ENCODE assay signal across 8 cellular contexts in the genomic region with DNA sequence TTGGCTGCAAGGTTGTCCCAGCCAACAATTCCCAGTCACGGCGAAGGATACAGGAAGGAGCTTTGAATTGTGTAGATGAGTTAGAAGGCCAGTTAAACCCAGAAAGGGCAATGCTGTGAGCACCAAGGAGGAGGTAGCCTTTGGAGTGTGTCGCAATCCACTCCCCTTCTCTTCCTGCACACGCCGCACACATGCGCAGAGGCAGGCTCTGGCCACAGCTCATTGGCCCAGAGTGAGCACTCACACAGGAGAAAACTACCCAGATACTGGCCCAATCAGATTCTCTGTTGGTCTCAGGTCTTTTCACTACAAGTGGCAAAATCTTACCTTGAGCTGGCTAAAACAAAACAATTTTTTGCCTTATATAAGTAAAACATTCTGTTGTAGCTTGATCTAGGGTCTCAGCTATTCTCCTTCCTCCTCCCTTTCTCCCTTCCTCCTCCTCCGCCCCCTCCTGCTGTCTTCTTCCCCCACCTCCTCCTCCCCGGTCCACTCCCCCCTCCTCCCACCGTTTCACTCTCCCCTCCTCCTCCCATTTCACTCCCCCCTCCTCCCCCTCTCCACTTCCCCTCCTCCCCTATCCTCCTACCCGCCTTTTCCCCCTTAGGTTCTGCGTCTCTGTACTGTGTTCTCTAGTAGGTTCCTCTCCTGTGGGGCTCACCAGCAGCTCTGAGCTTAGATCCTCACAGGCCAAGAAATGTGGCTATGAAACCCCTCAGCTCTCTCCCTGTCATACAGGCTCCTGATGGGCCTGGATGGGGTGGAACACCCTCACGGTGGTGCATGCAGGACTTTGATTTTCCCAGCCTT.
DNase-seq lines count a peak whose midpoint lies in the region; ATAC-seq, FAIRE-seq and TF ChIP-seq lines count a peak whose summit lies in the region.

No MANE protein-coding gene starts in this region.

- H3K18ac ChIP-seq in mesenchymal stem cell (ENCODE audit: low read depth in 1 of 2, low read length in 2 of 2) = no peak overlapping the region

- no peak overlapping the region for H3K14ac ChIP-seq in mesenchymal stem cell (ENCODE audit: low read length in 2 of 2)

- no peak overlapping the region for H3K23ac ChIP-seq in mesenchymal stem cell (ENCODE audit: low read length in 2 of 2)

- no peak overlapping the region for H3K4ac ChIP-seq in mesenchymal stem cell (ENCODE audit: low read depth in 1 of 2, low read length in 2 of 2)

- H3K36me3 ChIP-seq in HAP-1 (replicated peaks) (no peaks in the 10 kb centered on the region), A673 (ENCODE audit: insufficient read depth, low read length, poor library complexity, severe bottlenecking) (no peaks in the 10 kb centered on the region), mesenchymal stem cell (ENCODE audit: control insufficient read depth in 1 of 2, insufficient read depth in 2 of 2, low read depth in 1 of 2, low read length in 2 of 2) (no peaks in the 10 kb centered on the region)

- POLR2A ChIA-PET in A673 (lab: Charles Lee; ENCODE audit: low non-redundant PET) = no interaction called here

- H2BK15ac ChIP-seq in mesenchymal stem cell (ENCODE audit: low read depth, poor library complexity, severe bottlenecking) = no peak overlapping the region

- H3K79me1 ChIP-seq in mesenchymal stem cell (replicated peaks; ENCODE audit: low read length, poor library complexity, severe bottlenecking) = no peaks in the 10 kb centered on the region

- no peak overlapping the region for H2AFZ ChIP-seq in mesenchymal stem cell (ENCODE audit: low read depth, low read length)

- no peak for TF ChIP-seq CTCF in A673 (conservative IDR thresholded peaks at IDR 0.05; ENCODE audit: low read depth, low read length)

- in situ Hi-C loops in HAP-1 (cut with MboI; ENCODE audit: low sequenced_read_pairs) = no loop called here

- H3K4me3 ChIP-seq in HAP-1 = no peak overlapping the region
- H3K4me3 ChIP-seq in A673 (ENCODE audit: low read depth, low read length, poor library complexity, severe bottlenecking) = no peak overlapping the region
- no peak overlapping the region for H3K4me3 ChIP-seq in mesenchymal stem cell (ENCODE audit: insufficient read depth in 1 of 2, low read depth in 1 of 2, low read length in 2 of 2)

- H2BK5ac ChIP-seq in mesenchymal stem cell (ENCODE audit: low read depth, low read length, poor library complexity, severe bottlenecking) = no peak overlapping the region

- H2BK12ac ChIP-seq in mesenchymal stem cell (ENCODE audit: low read length in 2 of 2) = no peak overlapping the region

- no TSS peak for BruUV-seq in A673 (replicated peaks; lab: Mats Ljungman, UMichigan)

- no peak overlapping the region for H3K4me2 ChIP-seq in mesenchymal stem cell (ENCODE audit: low read length, poor library complexity, severe bottlenecking)

- no peak overlapping the region for H2BK120ac ChIP-seq in mesenchymal stem cell (ENCODE audit: low read depth, low read length)

- H4K8ac ChIP-seq in mesenchymal stem cell (ENCODE audit: low read length) = no peak overlapping the region

- H3K4me1 Mint-ChIP-seq in activated T-cell treated with anti-CD3 and anti-CD28 coated beads, Interleukin-2, amount 50 U/mL, for 72 hours (ENCODE audit: low read depth) = peaks cover 49% of the 10 kb centered on the region
- peaks cover 17 to 32% of the 10 kb centered on the region in 2 donors for H3K4me1 Mint-ChIP-seq in natural killer cell treated with Interleukin-12 subunit alpha and Interleukin-12 subunit beta and Interleukin-15 and Interleukin-18, amount 100 ng/mL, for 72 hours (ENCODE audit: low read depth in 2 of 2)

- H3K9me3 ChIP-seq in HAP-1 (no peaks in the 10 kb centered on the region), A673 (ENCODE audit: low read depth, low read length, poor library complexity, severe bottlenecking) (no peaks in the 10 kb centered on the region), mesenchymal stem cell (ENCODE audit: control insufficient read depth, low read length) (peaks cover 6% of the 10 kb centered on the region)

- 70% methylated on average over 12 of the region's 12 CpGs for WGBS in mesenchymal stem cell

- H3K9me3 Mint-ChIP-seq in activated T-cell treated with anti-CD3 and anti-CD28 coated beads, Interleukin-2, amount 50 U/mL, for 72 hours = no peaks in the 10 kb centered on the region
- no peaks in the 10 kb centered on the region for H3K9me3 Mint-ChIP-seq in natural killer cell treated with Interleukin-12 subunit alpha and Interleukin-12 subunit beta and Interleukin-15 and Interleukin-18, amount 100 ng/mL, for 72 hours

- ATAC-seq in HG03354 (IDR thresholded peaks at IDR 0.05; ENCODE audit: poor library complexity, severe bottlenecking, unreplicated experiment) = peak; percentile 60
- ATAC-seq in activated T-cell treated with anti-CD3 and anti-CD28 coated beads, Interleukin-2, amount 50 U/mL, for 72 hours (replicated peaks in 1 of 2) = peak; percentile 80 to 85
- ATAC-seq in natural killer cell treated with Interleukin-12 subunit alpha and Interleukin-12 subunit beta and Interleukin-15 and Interleukin-18, amount 100 ng/mL, for 72 hours = peak; percentile 82 to 90

- CTCF ChIA-PET in A673 (lab: Charles Lee) = no interaction called here

- no peak overlapping the region for H3K27ac ChIP-seq in A673 (ENCODE audit: low read depth, low read length, poor library complexity, severe bottlenecking)
- H3K27ac ChIP-seq in mesenchymal stem cell (ENCODE audit: low read length, poor library complexity, severe bottlenecking) = no peak overlapping the region

- H3K4me1 ChIP-seq in HAP-1 (no peaks in the 10 kb centered on the region), A673 (ENCODE audit: insufficient read depth, low read length, poor library complexity, severe bottlenecking) (no peaks in the 10 kb centered on the region), mesenchymal stem cell (ENCODE audit: control insufficient read depth, insufficient read depth, low read depth, low read length) (peaks cover 6% of the 10 kb centered on the region)

- H3K27me3 Mint-ChIP-seq in activated T-cell treated with anti-CD3 and anti-CD28 coated beads, Interleukin-2, amount 50 U/mL, for 72 hours (ENCODE audit: low read depth) = no peaks in the 10 kb centered on the region
- no peaks in the 10 kb centered on the region for H3K27me3 Mint-ChIP-seq in natural killer cell treated with Interleukin-12 subunit alpha and Interleukin-12 subunit beta and Interleukin-15 and Interleukin-18, amount 100 ng/mL, for 72 hours

- no peaks in the 10 kb centered on the region for H3K27me3 ChIP-seq in HAP-1 (ENCODE audit: low read depth)
- H3K27me3 ChIP-seq in A673 (replicated peaks; ENCODE audit: insufficient read depth, low read depth, low read length, poor library complexity) = no peaks in the 10 kb centered on the region
- H3K27me3 ChIP-seq in mesenchymal stem cell (ENCODE audit: control insufficient read depth in 1 of 2, insufficient read depth in 1 of 2, low read length in 2 of 2) = no peaks in the 10 kb centered on the region

- DNase-seq in GM12891 (ENCODE audit: insufficient read length, low spot score) = peak; percentile 41
- peak; percentile 43 to 44 for DNase-seq in activated T-cell treated with anti-CD3 and anti-CD28 coated beads, Interleukin-2, amount 50 U/mL, for 72 hours
- DNase-seq in natural killer cell treated with Interleukin-12 subunit alpha and Interleukin-12 subunit beta and Interleukin-15 and Interleukin-18, amount 100 ng/mL, for 72 hours (ENCODE audit: low spot score) = peak; percentile 75
- no peak for DNase-seq in HAP-1 (ENCODE audit: low spot score in 2 of 2)
- no peak for DNase-seq in A673 (ENCODE audit: low spot score)
- DNase-seq in mesenchymal stem cell = no peak
- DNase-seq in DMS153 treated with DMSO at 0.1 percent for 48 hours (lab: John Stamatoyannopoulos, UW; ENCODE audit: unreplicated experiment) = no peak

- no peaks in the 10 kb centered on the region for H3K36me3 Mint-ChIP-seq in activated T-cell treated with anti-CD3 and anti-CD28 coated beads, Interleukin-2, amount 50 U/mL, for 72 hours (ENCODE audit: insufficient read depth in 2 of 2)
- no peaks in the 10 kb centered on the region for H3K36me3 Mint-ChIP-seq in natural killer cell treated with Interleukin-12 subunit alpha and Interleukin-12 subunit beta and Interleukin-15 and Interleukin-18, amount 100 ng/mL, for 72 hours

- H4K91ac ChIP-seq in mesenchymal stem cell (ENCODE audit: low read length) = no peak overlapping the region

- H3K4me3 Mint-ChIP-seq in activated T-cell treated with anti-CD3 and anti-CD28 coated beads, Interleukin-2, amount 50 U/mL, for 72 hours = peak overlapping the region; percentile 49 to 72
- peak overlapping the region; percentile 55 for H3K4me3 Mint-ChIP-seq in natural killer cell treated with Interleukin-12 subunit alpha and Interleukin-12 subunit beta and Interleukin-15 and Interleukin-18, amount 100 ng/mL, for 72 hours

- TF ChIP-seq POLR2A in GM12891 (IDR thresholded peaks at IDR 0.05; ENCODE audit: low read depth, low read length) = peak; percentile 36; the same call in 1 of the 2 replicates

- H3K27ac Mint-ChIP-seq in activated T-cell treated with anti-CD3 and anti-CD28 coated beads, Interleukin-2, amount 50 U/mL, for 72 hours = peak overlapping the region; percentile 47
- peak overlapping the region; percentile 75 to 85 for H3K27ac Mint-ChIP-seq in natural killer cell treated with Interleukin-12 subunit alpha and Interleukin-12 subunit beta and Interleukin-15 and Interleukin-18, amount 100 ng/mL, for 72 hours

- H2AK5ac ChIP-seq in mesenchymal stem cell (ENCODE audit: low read length, severe bottlenecking) = no peak overlapping the region

- intact Hi-C loops in A673 (cut with micrococcal nuclease; ENCODE audit: unreplicated experiment) = loop anchor here (5.0 kb wide), 1 partner anchor 1414 kb away; no protein-coding TSS in a partner anchor

- peak; percentile 96 for FAIRE-seq in GM12891 (lab: Jason Lieb, UNC)

- no peak overlapping the region for H3K9ac ChIP-seq in mesenchymal stem cell (ENCODE audit: low read length)

TF ChIP-seq in GM12891, 5 proteins besides CTCF, POLR2A, EP300 and RAD21:
- TF ChIP-seq TAF1 (IDR thresholded peaks at IDR 0.05; ENCODE audit: low read depth, low read length) (peak; percentile 41; the same call in 1 of the 2 replicates), POLR2AphosphoS5 (IDR thresholded peaks at IDR 0.05; ENCODE audit: low read depth, low read length) (no peak)

Comparison
In these comparisons a context has a peak if more than half of its experiments do, and no peak if none do; other contexts are left out.
1. DNase-seq: peak in GM12891 (single experiment), activated T-cell treated with anti-CD3 and anti-CD28 coated beads, Interleukin-2, amount 50 U/mL, for 72 hours (2 of 2) and natural killer cell treated with Interleukin-12 subunit alpha and Interleukin-12 subunit beta and Interleukin-15 and Interleukin-18, amount 100 ng/mL, for 72 hours (single experiment); none in HAP-1 (0 of 2), A673 (single experiment), mesenchymal stem cell (single experiment) and DMS153 treated with DMSO at 0.1 percent for 48 hours (single experiment).
2. Peak in every context shown above with its lines, with median percentiles within 50 percentile points of each other: ATAC-seq.